In genomic region chr1:18229620-18230019, GRCh38 we compare ENCODE assay signal across 28 cellular contexts.
"Had no signal": no experiment of that assay in that cellular context is flagged by ENCODE, and none has a peak within 500 bp of the region (broad histone marks: within the 10 kb centered on the region; RNA-seq: fewer than 3 reads in every experiment).

No MANE protein-coding gene starts in this region.

- H3K36me3 Mint-ChIP-seq: immature natural killer cell had no signal

- H3K4me1 Mint-ChIP-seq: immature natural killer cell; naive thymus-derived CD8-positive, alpha-beta T cell; nephron; neural crest cell; stimulated activated naive B cell treated with anti-CD40 and anti-IgM and Interleukin-4, amounts not matched to agents 10 μg/mL and 1 μg/mL and 100 μg/mL, for 72 hours had no signal

- DNase-seq: immature natural killer cell; kidney; left colon; left lung; lower lobe of right lung; mammary epithelial cell; mesenchymal stem cell; naive thymus-derived CD8-positive, alpha-beta T cell; pancreas; retina; right cardiac atrium; stimulated activated CD4-positive, alpha-beta T cell treated with anti-CD3 and anti-CD28 coated beads, Interleukin-12 subunit alpha, Interleukin-12 subunit beta, amount 100 ng/mL, for 4 hours; stimulated activated CD4-positive, alpha-beta T cell treated with anti-CD3 and anti-CD28 coated beads, Interleukin-15, amount 100 ng/mL, for 24 hours; stimulated activated CD4-positive, alpha-beta T cell treated with anti-CD3 and anti-CD28 coated beads, Interleukin-2, amount 100 ng/mL, for 24 hours; stimulated activated CD4-positive, alpha-beta T cell treated with anti-CD3 and anti-CD28 coated beads, Interleukin-4, amount 100 ng/mL, for 1 hour; stimulated activated naive B cell treated with anti-CD40 and anti-IgM and Interleukin-4, amounts not matched to agents 10 μg/mL and 1 μg/mL and 100 μg/mL, for 72 hours; stimulated activated naive CD8-positive, alpha-beta T cell treated with anti-CD3 and anti-CD28 coated beads, Interleukin-15, Interleukin-2, amounts not matched to agents 100 U/mL and 50 U/mL, for 24 hours; stomach; testis; thyroid gland; transverse colon; upper lobe of left lung had no signal

- H3K27ac ChIP-seq: left lung, lower lobe of right lung, pancreas, prostate gland, skin epidermis, stomach, testis, thyroid gland, transverse colon, upper lobe of left lung, vagina had no signal

- H3K9me3 ChIP-seq: pancreas, prostate gland, testis, thyroid gland, transverse colon, vagina had no signal

- H3K4me3 Mint-ChIP-seq: immature natural killer cell; naive thymus-derived CD8-positive, alpha-beta T cell; nephron; neural crest cell; stimulated activated naive B cell treated with anti-CD40 and anti-IgM and Interleukin-4, amounts not matched to agents 10 μg/mL and 1 μg/mL and 100 μg/mL, for 72 hours had no signal

- ATAC-seq: left colon; left lung; lower lobe of right lung; naive thymus-derived CD8-positive, alpha-beta T cell; pancreas; right cardiac atrium; sciatic nerve; stimulated activated naive B cell treated with anti-CD40 and anti-IgM and Interleukin-4, amounts not matched to agents 10 μg/mL and 1 μg/mL and 100 μg/mL, for 72 hours; stimulated activated naive CD8-positive, alpha-beta T cell treated with anti-CD3 and anti-CD28 coated beads, Interleukin-15, Interleukin-2, amounts not matched to agents 100 U/mL and 50 U/mL, for 24 hours had no signal

- H3K27ac Mint-ChIP-seq: immature natural killer cell; naive thymus-derived CD8-positive, alpha-beta T cell; nephron; stimulated activated naive B cell treated with anti-CD40 and anti-IgM and Interleukin-4, amounts not matched to agents 10 μg/mL and 1 μg/mL and 100 μg/mL, for 72 hours had no signal

- H3K27me3 ChIP-seq: pancreas, testis, upper lobe of left lung, vagina had no signal
